Comparison of ENCODE assay signal across 24 cellular contexts in the genomic region with DNA sequence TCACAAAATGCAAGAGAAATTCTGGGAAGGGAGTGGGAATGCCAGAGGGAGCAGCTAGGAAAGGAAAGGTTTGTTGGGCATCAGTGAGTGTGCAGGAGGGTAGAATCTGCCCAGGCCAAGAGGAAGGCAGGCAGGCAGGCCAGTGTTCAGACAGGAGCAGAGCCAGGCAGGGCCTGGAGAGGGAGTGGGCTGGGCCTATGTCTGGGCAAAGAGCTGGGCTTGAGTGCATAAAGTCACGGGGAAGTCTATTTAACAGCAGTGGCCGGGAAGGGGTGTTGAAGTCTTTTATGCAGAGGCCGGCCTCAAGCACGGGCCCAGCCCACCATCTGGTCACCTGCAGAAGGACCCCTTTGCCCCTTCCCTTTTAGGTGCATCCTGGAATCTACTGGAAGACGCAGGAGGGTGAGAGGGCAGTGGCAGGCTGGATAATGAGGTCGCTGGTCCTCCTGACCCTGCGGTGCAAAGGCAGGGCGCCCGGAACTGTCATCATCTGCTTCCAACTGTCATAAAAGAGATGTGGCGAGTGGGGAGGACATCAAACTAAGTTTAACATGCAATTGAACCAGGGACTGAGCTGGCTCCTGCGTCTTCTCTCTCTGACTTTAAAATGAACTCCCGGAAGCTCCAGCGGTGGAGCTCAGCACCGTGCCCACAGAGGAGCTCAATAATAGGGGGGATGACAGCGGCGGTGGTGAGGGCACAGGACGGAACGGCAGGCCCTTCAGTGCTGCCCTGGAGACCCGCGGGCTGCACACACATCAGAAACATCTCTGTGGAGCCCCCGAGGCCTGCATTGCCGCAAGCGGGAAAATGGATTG. TPM values are rescaled to one million over a fixed set of nuclear protein-coding genes. Genes with fewer than 3 reads are reported as not detected.
DNase-seq lines count a peak whose midpoint lies in the region; ATAC-seq and TF ChIP-seq lines count a peak whose summit lies in the region.
"Had no signal": no experiment of that assay in that cellular context is flagged by ENCODE, and none has a peak within 500 bp of the region (broad histone marks: within the 10 kb centered on the region; RNA-seq: fewer than 3 reads in every experiment).

No MANE protein-coding gene starts in this region.

- H3K4me3 ChIP-seq in upper lobe of right lung, result no peak overlapping the region
- H3K4me3 ChIP-seq: ovary, SJSA1, transverse colon had no signal

- H3K4me1 ChIP-seq in upper lobe of right lung, result no peaks in the 10 kb centered on the region
- H3K4me1 ChIP-seq: SJSA1, transverse colon had no signal

- peak overlapping the region; percentile 31 to 87 for H3K27ac Mint-ChIP-seq in natural killer cell
- peak overlapping the region in 1 of 2 donors; percentile 56 for H3K27ac Mint-ChIP-seq in natural killer cell treated with Interleukin-12 subunit alpha and Interleukin-12 subunit beta and Interleukin-15 and Interleukin-18, amount 100 ng/mL, for 72 hours
- H3K27ac Mint-ChIP-seq in activated naive CD8-positive, alpha-beta T cell treated with anti-CD3 and anti-CD28 coated beads, Interleukin-2, amount 50 U/mL, for 24 hours, result peak overlapping the region; percentile 6
- peak overlapping the region; percentile 75 for H3K27ac Mint-ChIP-seq in memory B cell
- H3K27ac Mint-ChIP-seq: activated T-helper 2 cell treated with anti-CD3 and anti-CD28 coated beads, Interferon-gamma antibody, Interleukin-2, Interleukin-4, amounts not matched to agents 10 μg/mL and 5 μg/mL and 100 μg/mL, durations not matched to agents 14 hours and 24 hours and 36 hours had no signal

- H3K27me3 ChIP-seq in upper lobe of right lung, result no peaks in the 10 kb centered on the region
- H3K27me3 ChIP-seq: ovary, SJSA1, transverse colon had no signal

- no peaks in the 10 kb centered on the region for H3K27me3 Mint-ChIP-seq in natural killer cell (ENCODE audit: low read depth in 2 of 2)
- H3K27me3 Mint-ChIP-seq in natural killer cell treated with Interleukin-12 subunit alpha and Interleukin-12 subunit beta and Interleukin-15 and Interleukin-18, amount 100 ng/mL, for 72 hours, result no peaks in the 10 kb centered on the region
- H3K27me3 Mint-ChIP-seq in activated naive CD8-positive, alpha-beta T cell treated with anti-CD3 and anti-CD28 coated beads, Interleukin-2, amount 50 U/mL, for 24 hours, result no peaks in the 10 kb centered on the region
- H3K27me3 Mint-ChIP-seq in memory B cell, result no peaks in the 10 kb centered on the region
- H3K27me3 Mint-ChIP-seq: CD4-positive, CD25-positive, alpha-beta regulatory T cell had no signal

- TF ChIP-seq CTCF in natural killer cell (IDR thresholded peaks at IDR 0.05) (no peak), upper lobe of right lung (IDR thresholded peaks at IDR 0.05) (no peak)

- H3K9me3 Mint-ChIP-seq in natural killer cell (no peaks in the 10 kb centered on the region), memory B cell (no peaks in the 10 kb centered on the region)
- no peaks in the 10 kb centered on the region for H3K9me3 Mint-ChIP-seq in natural killer cell treated with Interleukin-12 subunit alpha and Interleukin-12 subunit beta and Interleukin-15 and Interleukin-18, amount 100 ng/mL, for 72 hours
- H3K9me3 Mint-ChIP-seq in activated naive CD8-positive, alpha-beta T cell treated with anti-CD3 and anti-CD28 coated beads, Interleukin-2, amount 50 U/mL, for 24 hours, result no peaks in the 10 kb centered on the region
- H3K9me3 Mint-ChIP-seq: activated T-helper 2 cell treated with anti-CD3 and anti-CD28 coated beads, Interferon-gamma antibody, Interleukin-2, Interleukin-4, amounts not matched to agents 10 μg/mL and 5 μg/mL and 100 μg/mL, durations not matched to agents 14 hours and 24 hours and 36 hours had no signal

- H3K9me3 ChIP-seq in upper lobe of right lung, result no peaks in the 10 kb centered on the region
- H3K9me3 ChIP-seq: SJSA1, transverse colon had no signal

- peaks cover 3% of the 10 kb centered on the region for H3K36me3 Mint-ChIP-seq in natural killer cell
- peaks cover 1% of the 10 kb centered on the region for H3K36me3 Mint-ChIP-seq in natural killer cell treated with Interleukin-12 subunit alpha and Interleukin-12 subunit beta and Interleukin-15 and Interleukin-18, amount 100 ng/mL, for 72 hours
- peaks cover 48% of the 10 kb centered on the region for H3K36me3 Mint-ChIP-seq in activated naive CD8-positive, alpha-beta T cell treated with anti-CD3 and anti-CD28 coated beads, Interleukin-2, amount 50 U/mL, for 24 hours (ENCODE audit: low read depth)
- H3K36me3 Mint-ChIP-seq in memory B cell, result peaks cover 26% of the 10 kb centered on the region

- DNase-seq in natural killer cell (no peak), memory B cell (ENCODE audit: low spot score in 2 of 2) (no peak), upper lobe of right lung (peak; percentile 39), amygdala (lab: John Stamatoyannopoulos, UW) (no peak), NCI-H774 (lab: John Stamatoyannopoulos, UW) (no peak)
- DNase-seq in natural killer cell treated with Interleukin-12 subunit alpha and Interleukin-12 subunit beta and Interleukin-15 and Interleukin-18, amount 100 ng/mL, for 72 hours (ENCODE audit: low spot score), result no peak
- DNase-seq in activated naive CD8-positive, alpha-beta T cell treated with anti-CD3 and anti-CD28 coated beads, Interleukin-2, amount 50 U/mL, for 24 hours, result no peak
- DNase-seq: activated CD4-positive, alpha-beta T cell treated with anti-CD3 and anti-CD28 coated beads, Interleukin-2, amount 50 U/mL, for 1 hour; caudate nucleus; CD4-positive, CD25-positive, alpha-beta regulatory T cell; DMS 273 treated with DMSO at 0.1 percent for 48 hours; kidney glomerular epithelial cell; NCI-H1048; NCI-H1930; NCI-H526; ovary; T-helper 2 cell; transverse colon had no signal

- intact Hi-C loops in natural killer cell (cut with micrococcal nuclease), result no loop called here
- intact Hi-C loops in upper lobe of right lung (cut with DNase I), result no loop called here

- H3K27ac ChIP-seq in upper lobe of right lung, result no peak overlapping the region
- H3K27ac ChIP-seq: HL-60, ovary, SJSA1, transverse colon, VCaP had no signal

- ATAC-seq in natural killer cell, result no peak
- no peak for ATAC-seq in natural killer cell treated with Interleukin-12 subunit alpha and Interleukin-12 subunit beta and Interleukin-15 and Interleukin-18, amount 100 ng/mL, for 72 hours
- no peak for ATAC-seq in activated naive CD8-positive, alpha-beta T cell treated with anti-CD3 and anti-CD28 coated beads, Interleukin-2, amount 50 U/mL, for 24 hours
- no peak for ATAC-seq in memory B cell (ENCODE audit: low read depth)
- ATAC-seq in upper lobe of right lung, result no peak
- no peak for ATAC-seq in GM21381 (IDR thresholded peaks at IDR 0.05; ENCODE audit: unreplicated experiment)
- ATAC-seq: sciatic nerve had no signal

- H3K4me3 Mint-ChIP-seq in natural killer cell, result peak overlapping the region; percentile 28
- H3K4me3 Mint-ChIP-seq in natural killer cell treated with Interleukin-12 subunit alpha and Interleukin-12 subunit beta and Interleukin-15 and Interleukin-18, amount 100 ng/mL, for 72 hours, result no peak overlapping the region
- H3K4me3 Mint-ChIP-seq in activated naive CD8-positive, alpha-beta T cell treated with anti-CD3 and anti-CD28 coated beads, Interleukin-2, amount 50 U/mL, for 24 hours, result no peak overlapping the region
- no peak overlapping the region for H3K4me3 Mint-ChIP-seq in memory B cell

- no peaks in the 10 kb centered on the region for H3K36me3 ChIP-seq in upper lobe of right lung
- H3K36me3 ChIP-seq: ovary, SJSA1, transverse colon had no signal

- peaks cover 76 to 81% of the 10 kb centered on the region in 2 donors for H3K4me1 Mint-ChIP-seq in natural killer cell
- peaks cover 40 to 50% of the 10 kb centered on the region in 2 donors for H3K4me1 Mint-ChIP-seq in natural killer cell treated with Interleukin-12 subunit alpha and Interleukin-12 subunit beta and Interleukin-15 and Interleukin-18, amount 100 ng/mL, for 72 hours (ENCODE audit: low read depth in 2 of 2)
- peaks cover 36% of the 10 kb centered on the region for H3K4me1 Mint-ChIP-seq in activated naive CD8-positive, alpha-beta T cell treated with anti-CD3 and anti-CD28 coated beads, Interleukin-2, amount 50 U/mL, for 24 hours
- peaks cover 28% of the 10 kb centered on the region for H3K4me1 Mint-ChIP-seq in memory B cell

RNA-seq across cellular contexts. Expression of a gene that starts 29.5 kb away (rescaled TPM):
- total RNA-seq in natural killer cell (100 to 1,000 TPM; 196 to 233 (median 199) TPM), upper lobe of right lung (5.8 TPM)
- 10 to 100 TPM; 79.3 to 80.8 TPM for total RNA-seq in natural killer cell treated with Interleukin-12 subunit alpha and Interleukin-12 subunit beta and Interleukin-15 and Interleukin-18, amount 100 ng/mL, for 72 hours

Comparison
In these comparisons a context has a peak if more than half of its experiments do, and no peak if none do; other contexts are left out.
1. RNA of a gene that starts 29.5 kb away (total RNA-seq): 196 to 233 TPM in natural killer cell and 79.3 to 80.8 TPM in natural killer cell treated with Interleukin-12 subunit alpha and Interleukin-12 subunit beta and Interleukin-15 and Interleukin-18, amount 100 ng/mL, for 72 hours; 5.8 TPM in upper lobe of right lung (single experiment); every median in the first group is over 10 times any median in the second.